9 cellular contexts compared by ENCODE assay signal in the genomic region with DNA sequence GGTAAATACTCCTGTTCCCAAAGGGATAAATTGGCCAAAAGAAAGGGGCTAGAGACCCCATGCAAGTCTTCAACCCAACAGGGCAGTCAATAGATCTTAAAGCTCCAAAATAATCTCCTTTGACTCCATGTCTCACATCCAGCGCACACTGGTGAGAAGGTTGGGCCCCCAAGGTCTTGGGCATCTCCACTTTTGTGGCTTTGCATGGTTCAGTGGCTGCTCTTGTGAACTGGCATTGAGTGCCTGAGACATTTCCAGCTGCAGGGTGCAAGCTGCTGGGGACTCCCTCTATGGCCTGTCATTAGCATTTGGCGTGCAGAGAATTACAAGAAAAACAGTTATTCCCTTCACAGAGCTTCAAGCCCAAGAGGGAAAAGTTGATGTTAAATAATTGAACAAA.
"Had no signal": no experiment of that assay in that cellular context is flagged by ENCODE, and none has a peak within 500 bp of the region (broad histone marks: within the 10 kb centered on the region; RNA-seq: fewer than 3 reads in every experiment).

No MANE protein-coding gene starts in this region.

- H3K9me3 ChIP-seq: HAP-1 had no signal

- DNase-seq: GM23248, GOT3, H7, H9, HCEC 1CT, HFFc6 had no signal

- H3K36me3 ChIP-seq: HAP-1 had no signal

- ATAC-seq: GM23338, HCT116 had no signal

- H3K9ac ChIP-seq: GM23248 had no signal

- H3K4me1 ChIP-seq: HAP-1 had no signal

- H3K27ac ChIP-seq: GM23248 had no signal

- H3K4me3 ChIP-seq: GM23248, GM23338, HAP-1 had no signal

- H3K4me2 ChIP-seq: GM23338 had no signal
